In the genomic region with DNA sequence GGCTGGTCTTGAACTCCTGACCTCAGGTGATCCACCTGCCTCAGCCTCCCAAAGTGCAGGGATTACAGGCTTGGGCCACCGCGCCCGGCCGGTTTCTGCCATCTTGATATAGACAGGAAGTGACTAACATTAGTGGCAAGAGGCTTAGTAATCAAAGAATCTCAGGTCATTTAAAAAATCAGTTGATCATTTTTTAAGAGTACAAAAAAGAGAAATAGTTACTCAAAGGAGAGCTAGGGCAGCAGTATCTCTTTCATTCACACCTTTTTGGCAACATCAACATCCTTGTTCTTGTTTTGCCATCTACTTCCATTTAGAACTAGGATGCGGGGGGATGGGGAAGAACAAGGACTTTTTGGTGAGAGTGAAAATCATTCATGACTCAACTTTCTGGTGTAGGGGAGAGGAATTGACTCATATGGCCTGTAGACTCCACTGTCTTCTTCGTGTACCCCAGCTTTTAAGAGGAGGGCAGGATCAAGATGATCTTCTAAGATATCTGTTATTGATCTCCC, we compare ENCODE assay signal across 11 cellular contexts. TPM values are rescaled to one million over a fixed set of nuclear protein-coding genes. Genes with fewer than 3 reads are reported as not detected.
DNase-seq lines count a peak whose midpoint lies in the region; ATAC-seq, FAIRE-seq and TF ChIP-seq lines count a peak whose summit lies in the region.
"Had no signal": no experiment of that assay in that cellular context is flagged by ENCODE, and none has a peak within 500 bp of the region (broad histone marks: within the 10 kb centered on the region; RNA-seq: fewer than 3 reads in every experiment).

No MANE protein-coding gene starts in this region.

- H3K4me1 ChIP-seq in K562 (replicated peaks in 1 of 2; ENCODE audit: control insufficient read depth in 2 of 2, insufficient read depth in 2 of 2, low read length in 2 of 2) = peaks cover 21 to 46% of the 10 kb centered on the region in 2 experiments

- H3K9ac ChIP-seq in K562 (ENCODE audit: insufficient read depth in 1 of 2, low read depth in 2 of 2, low read length in 2 of 2) = no peak overlapping the region

- no peaks in the 10 kb centered on the region for H4K20me1 ChIP-seq in K562 (replicated peaks; ENCODE audit: control insufficient read depth, insufficient read depth, low read length)

- no peak for ATAC-seq in SK-N-SH treated with all-trans-retinoic acid at 6 μM for 48 hours
- no peak for ATAC-seq in K562
- ATAC-seq in stimulated activated memory B cell treated with anti-CD40 and anti-IgM and Interleukin-4, amounts not matched to agents 10 μg/mL and 1 μg/mL and 100 μg/mL, for 72 hours = no peak
- ATAC-seq in GM18909 (IDR thresholded peaks at IDR 0.05; ENCODE audit: poor library complexity, unreplicated experiment) = no peak
- no peak for ATAC-seq in HG03135 (IDR thresholded peaks at IDR 0.05; ENCODE audit: unreplicated experiment)
- no peak for ATAC-seq in HG03097 (IDR thresholded peaks at IDR 0.05; ENCODE audit: low FRiP score, unreplicated experiment)
- ATAC-seq: A549 had no signal

- no peaks in the 10 kb centered on the region for H3K27me3 ChIP-seq in K562 (ENCODE audit: control insufficient read depth in 2 of 2, insufficient read depth in 2 of 2, low read length in 2 of 2)
- H3K27me3 ChIP-seq: upper lobe of left lung had no signal

- no peak for TF ChIP-seq RAD21 in K562 (CRISPR knock-in tag; conservative IDR thresholded peaks at IDR 0.05 in 1 of 2, IDR thresholded peaks at IDR 0.05 in 1 of 2)

- H2AFZ ChIP-seq in K562 (ENCODE audit: low read depth, low read length) = peak overlapping the region; percentile 47; the same call in 1 of the 2 replicates

- BruUV-seq in K562 (replicated peaks; lab: Mats Ljungman, UMichigan) = no TSS peak

- H3K9me3 ChIP-seq in K562 (replicated peaks; ENCODE audit: control insufficient read depth, insufficient read depth, low read depth, low read length) = no peaks in the 10 kb centered on the region
- H3K9me3 ChIP-seq: A549, upper lobe of left lung had no signal

- CTCF ChIA-PET in K562 (lab: Yijun Ruan, JAX; ENCODE audit: low intra/inter-chr PET ratio) = no interaction called here

- H3K4me3 ChIP-seq in K562 = no peak overlapping the region
- H3K4me3 ChIP-seq: A549, upper lobe of left lung had no signal

- intact Hi-C loops in K562 (cut with micrococcal nuclease) = no loop called here

- peak; percentile 15 to 28 for DNase-seq in activated CD4-positive, alpha-beta T cell treated with anti-CD3 and anti-CD28 coated beads for 24 hours (ENCODE audit: low read depth in 2 of 2)
- DNase-seq in activated CD4-positive, alpha-beta T cell treated with anti-CD3 and anti-CD28 coated beads, Interleukin-2, amount 50 U/mL, for 1 hour = no peak
- DNase-seq in K562 (ENCODE audit: extremely low read depth in 1 of 4, low spot score in 3 of 4) = peak in 3 of 4 experiments; percentile 26 to 63 (median 50)

- TF ChIP-seq POLR2A in K562 (conservative IDR thresholded peaks at IDR 0.05) = no peak

- peak; percentile 20; the same call in 1 of the 2 replicates for TF ChIP-seq EP300 in K562 (IDR thresholded peaks at IDR 0.05; ENCODE audit: low read length)

- TF ChIP-seq CTCF in K562 (IDR thresholded peaks at IDR 0.05 in 2 of 3, conservative IDR thresholded peaks at IDR 0.05 in 1 of 3; ENCODE audit: insufficient read depth in 2 of 3, low read depth in 1 of 3, low read length in 3 of 3) = no peak

- no peaks in the 10 kb centered on the region for H3K9me3 Mint-ChIP-seq in stimulated activated memory B cell treated with anti-CD40 and anti-IgM and Interleukin-4, amounts not matched to agents 10 μg/mL and 1 μg/mL and 100 μg/mL, for 72 hours

- in situ Hi-C loops in K562 (cut with MboI) = no loop called here

- peaks cover 24% of the 10 kb centered on the region for H3K79me2 ChIP-seq in K562 (ENCODE audit: control insufficient read depth, insufficient read depth, low read length)

- POLR2A ChIA-PET in K562 (lab: Yijun Ruan, JAX) = interaction anchor here (1.4 kb wide), 1 partner anchor 14 kb away, joined by 3 read pairs; no protein-coding TSS in a partner anchor

- no peaks in the 10 kb centered on the region for H3K36me3 ChIP-seq in K562 (ENCODE audit: control insufficient read depth, insufficient read depth, low read length)
- H3K36me3 ChIP-seq: upper lobe of left lung had no signal

- peaks cover 43% of the 10 kb centered on the region for H3K4me1 Mint-ChIP-seq in stimulated activated memory B cell treated with anti-CD40 and anti-IgM and Interleukin-4, amounts not matched to agents 10 μg/mL and 1 μg/mL and 100 μg/mL, for 72 hours

- no peaks in the 10 kb centered on the region for H3K27me3 Mint-ChIP-seq in stimulated activated memory B cell treated with anti-CD40 and anti-IgM and Interleukin-4, amounts not matched to agents 10 μg/mL and 1 μg/mL and 100 μg/mL, for 72 hours

- no peak overlapping the region; the same call in 1 of the 2 replicates for H3K4me2 ChIP-seq in K562 (ENCODE audit: insufficient read depth, low read length)
- H3K4me2 ChIP-seq: A549 had no signal

- H3K36me3 Mint-ChIP-seq in stimulated activated memory B cell treated with anti-CD40 and anti-IgM and Interleukin-4, amounts not matched to agents 10 μg/mL and 1 μg/mL and 100 μg/mL, for 72 hours = no peaks in the 10 kb centered on the region

- H3K27ac ChIP-seq in K562 (ENCODE audit: extremely low read depth, low read depth, low read length) = peak overlapping the region; percentile 41; the same call in 2 of the 3 replicates
- H3K27ac ChIP-seq: A549, upper lobe of left lung had no signal

- no peak overlapping the region for H3K4me3 Mint-ChIP-seq in stimulated activated memory B cell treated with anti-CD40 and anti-IgM and Interleukin-4, amounts not matched to agents 10 μg/mL and 1 μg/mL and 100 μg/mL, for 72 hours

- no peaks in the 10 kb centered on the region for H3K9me1 ChIP-seq in K562 (ENCODE audit: control insufficient read depth, insufficient read depth, low read length)

- H3K27ac Mint-ChIP-seq in stimulated activated memory B cell treated with anti-CD40 and anti-IgM and Interleukin-4, amounts not matched to agents 10 μg/mL and 1 μg/mL and 100 μg/mL, for 72 hours = peak overlapping the region; percentile 70

- WGBS in K562 (ENCODE audit: insufficient coverage, low coverage, missing lambda C conversion rate) = 5% methylated on average over 6 of the region's 6 CpGs

- no peak for FAIRE-seq in K562 (lab: Jason Lieb, UNC)
- FAIRE-seq: A549 had no signal

RNA-seq across cellular contexts. Expression of gene FCRLB, which starts 8.8 kb away (rescaled TPM):
- total RNA-seq in K562 (2011; cell fraction: chromatin; rRNA removed; ENCODE audit: low replicate concordance) = 1.5 and 4.0 TPM in 2 replicates
- total RNA-seq in K562 (2011; cell fraction: nucleolus; rRNA removed) = 3.3 and 4.5 TPM in 2 replicates
- 2.9 and 5.1 TPM in 2 replicates for total RNA-seq in K562 (2011; cell fraction: nucleoplasm; rRNA removed)
- total RNA-seq in K562 (2014; rRNA removed) (2.8 and 5.1 TPM in 2 replicates), K562 (2014; rRNA removed; fragmentation: Illumina TruSeq; extraction: Trizol) (1.2 and 1.4 TPM in 2 replicates), K562 (2015; rRNA removed; fragmentation: Illumina TruSeq; extraction: Trizol) (2.3 and 2.5 TPM in 2 replicates), K562 (2021) (2.4 and 3.1 TPM in 2 replicates)
- polyA plus RNA-seq in K562 (2011; rRNA removed) (1.2 and 1.3 TPM in 2 replicates), K562 (2014; fragmentation: Illumina TruSeq; extraction: Trizol) (1.1 and 1.6 TPM in 2 replicates), K562 (2014; fragmentation: Nextera tagmentation; extraction: Ambion mirVana) (under 1 TPM; 0.20 to 0.25 TPM), K562 (2014; rRNA removed) (2.1 and 4.6 TPM in 2 replicates)
- polyA plus RNA-seq in K562 (2011; cell fraction: cytosol; rRNA removed) = 1.0 and 3.4 TPM in 2 replicates
- polyA plus RNA-seq in K562 (2011; cell fraction: nucleus; rRNA removed) = 3.2 and 8.8 TPM in 2 replicates
- 4.6 and 4.8 TPM in 2 replicates for polyA plus RNA-seq in K562 (2012)
- 0.51 and 0.91 TPM in 2 replicates for polyA minus RNA-seq in K562 (2011; rRNA and poly(A)+ RNA removed)
- polyA minus RNA-seq in K562 (2011; cell fraction: cytosol; rRNA and poly(A)+ RNA removed) = 0.95 and 2.2 TPM in 2 replicates
- 1.9 and 3.6 TPM in 2 replicates for polyA minus RNA-seq in K562 (2011; cell fraction: nucleus; rRNA and poly(A)+ RNA removed)

RNA-seq across cellular contexts. Expression of gene DUSP12, which starts 19.5 kb away (rescaled TPM):
- 52.6 and 81.7 TPM in 2 replicates for total RNA-seq in K562 (2011; cell fraction: chromatin; rRNA removed; ENCODE audit: low replicate concordance)
- total RNA-seq in K562 (2011; cell fraction: nucleolus; rRNA removed) = 43.2 and 51.6 TPM in 2 replicates
- total RNA-seq in K562 (2011; cell fraction: nucleoplasm; rRNA removed) = 34.3 and 41.1 TPM in 2 replicates
- total RNA-seq in K562 (2014; rRNA removed) (55.4 and 62.7 TPM in 2 replicates), K562 (2014; rRNA removed; fragmentation: Illumina TruSeq; extraction: Trizol) (42.3 and 44.3 TPM in 2 replicates), K562 (2015; rRNA removed; fragmentation: Illumina TruSeq; extraction: Trizol) (42.4 and 48.0 TPM in 2 replicates), K562 (2021) (41.0 and 43.6 TPM in 2 replicates)
- polyA plus RNA-seq in K562 (2011; rRNA removed) (75.2 and 80.4 TPM in 2 replicates), K562 (2014; fragmentation: Illumina TruSeq; extraction: Trizol) (38.5 and 54.6 TPM in 2 replicates), K562 (2014; fragmentation: Nextera tagmentation; extraction: Ambion mirVana) (10 to 100 TPM; 10.4 to 15.0 TPM), K562 (2014; rRNA removed) (80.8 and 81.4 TPM in 2 replicates)
- 43.1 and 48.0 TPM in 2 replicates for polyA plus RNA-seq in K562 (2011; cell fraction: cytosol; rRNA removed)
- 69.1 and 74.8 TPM in 2 replicates for polyA plus RNA-seq in K562 (2011; cell fraction: nucleus; rRNA removed)
- 41.7 and 47.0 TPM in 2 replicates for polyA plus RNA-seq in K562 (2012)
- 34.2 and 40.0 TPM in 2 replicates for polyA minus RNA-seq in K562 (2011; rRNA and poly(A)+ RNA removed)
- 20.6 and 27.8 TPM in 2 replicates for polyA minus RNA-seq in K562 (2011; cell fraction: cytosol; rRNA and poly(A)+ RNA removed)
- 26.9 and 35.7 TPM in 2 replicates for polyA minus RNA-seq in K562 (2011; cell fraction: nucleus; rRNA and poly(A)+ RNA removed)

RNA-seq across cellular contexts. Expression of gene FCRLA, which starts 23.1 kb away (rescaled TPM):
- 0.60 and 0.76 TPM in 2 replicates for total RNA-seq in K562 (2011; cell fraction: chromatin; rRNA removed; ENCODE audit: low replicate concordance)
- total RNA-seq in K562 (2011; cell fraction: nucleolus; rRNA removed) = 0.53 and 1.2 TPM in 2 replicates
- 0.88 and 2.4 TPM in 2 replicates for total RNA-seq in K562 (2011; cell fraction: nucleoplasm; rRNA removed)
- total RNA-seq in K562 (2014; rRNA removed) = 0.09 and 1.0 TPM in 2 replicates
- 0.29 and 0.41 TPM in 2 replicates for total RNA-seq in K562 (2014; rRNA removed; fragmentation: Illumina TruSeq; extraction: Trizol)
- 0.36 and 0.45 TPM in 2 replicates for total RNA-seq in K562 (2015; rRNA removed; fragmentation: Illumina TruSeq; extraction: Trizol)
- total RNA-seq in K562 (2021) = 0.35 and 0.40 TPM in 2 replicates
- polyA plus RNA-seq in K562 (2011; rRNA removed) = 0.45 and 0.53 TPM in 2 replicates
- 0.63 and 0.78 TPM in 2 replicates for polyA plus RNA-seq in K562 (2011; cell fraction: cytosol; rRNA removed)
- polyA plus RNA-seq in K562 (2011; cell fraction: nucleus; rRNA removed) = 0.41 and 0.48 TPM in 2 replicates
- polyA plus RNA-seq in K562 (2012) = 0.98 and 8.8 TPM in 2 replicates
- polyA plus RNA-seq in K562 (2014; fragmentation: Illumina TruSeq; extraction: Trizol) = 0.55 and 0.68 TPM in 2 replicates
- polyA plus RNA-seq in K562 (2014; fragmentation: Nextera tagmentation; extraction: Ambion mirVana) = under 1 TPM; 0.44 to 0.84 TPM
- 0.49 and 0.93 TPM in 2 replicates for polyA plus RNA-seq in K562 (2014; rRNA removed)
- 0.18 TPM in 2 replicates for polyA minus RNA-seq in K562 (2011; rRNA and poly(A)+ RNA removed)
- not detected in 2 replicates for polyA minus RNA-seq in K562 (2011; cell fraction: cytosol; rRNA and poly(A)+ RNA removed)
- 0.27 and 0.44 TPM in 2 replicates for polyA minus RNA-seq in K562 (2011; cell fraction: nucleus; rRNA and poly(A)+ RNA removed)
- total RNA-seq: cerebellum had no signal

RNA-seq across cellular contexts. Expression of gene ATF6, which starts 36.0 kb away (rescaled TPM):
- 30.1 and 51.8 TPM in 2 replicates for total RNA-seq in K562 (2011; cell fraction: chromatin; rRNA removed; ENCODE audit: low replicate concordance)
- 23.8 and 27.5 TPM in 2 replicates for total RNA-seq in K562 (2011; cell fraction: nucleolus; rRNA removed)
- total RNA-seq in K562 (2011; cell fraction: nucleoplasm; rRNA removed) = 40.7 and 61.9 TPM in 2 replicates
- 14.5 and 16.2 TPM in 2 replicates for total RNA-seq in K562 (2014; rRNA removed)
- 29.4 and 34.7 TPM in 2 replicates for total RNA-seq in K562 (2014; rRNA removed; fragmentation: Illumina TruSeq; extraction: Trizol)
- total RNA-seq in K562 (2015; rRNA removed; fragmentation: Illumina TruSeq; extraction: Trizol) = 26.6 and 28.8 TPM in 2 replicates
- total RNA-seq in K562 (2021) = 20.4 and 22.1 TPM in 2 replicates
- 28.1 and 32.4 TPM in 2 replicates for polyA plus RNA-seq in K562 (2011; rRNA removed)
- 10.8 and 16.1 TPM in 2 replicates for polyA plus RNA-seq in K562 (2011; cell fraction: cytosol; rRNA removed)
- 8.9 and 12.2 TPM in 2 replicates for polyA plus RNA-seq in K562 (2011; cell fraction: nucleus; rRNA removed)
- 13.9 and 24.9 TPM in 2 replicates for polyA plus RNA-seq in K562 (2012)
- polyA plus RNA-seq in K562 (2014; fragmentation: Illumina TruSeq; extraction: Trizol) = 22.1 and 26.7 TPM in 2 replicates
- 10 to 100 TPM; 11.7 to 15.1 TPM for polyA plus RNA-seq in K562 (2014; fragmentation: Nextera tagmentation; extraction: Ambion mirVana)
- 14.8 and 16.6 TPM in 2 replicates for polyA plus RNA-seq in K562 (2014; rRNA removed)
- 49.7 TPM in 2 replicates for polyA minus RNA-seq in K562 (2011; rRNA and poly(A)+ RNA removed)
- 12.4 and 15.8 TPM in 2 replicates for polyA minus RNA-seq in K562 (2011; cell fraction: cytosol; rRNA and poly(A)+ RNA removed)
- 17.4 and 27.2 TPM in 2 replicates for polyA minus RNA-seq in K562 (2011; cell fraction: nucleus; rRNA and poly(A)+ RNA removed)
